Comparison of ENCODE assay signal across 8 cellular contexts in genomic region chr6:98832282-98833100, GRCh38. TPM values are rescaled to one million over a fixed set of nuclear protein-coding genes. Genes with fewer than 3 reads are reported as not detected.
DNase-seq lines count a peak whose midpoint lies in the region; ATAC-seq lines count a peak whose summit lies in the region.

No MANE protein-coding gene starts in this region.

- peaks cover 13% of the 10 kb centered on the region; the same call in 1 of the 2 replicates for H3K9me3 ChIP-seq in SK-N-MC (ENCODE audit: low read depth, low read length)
- H3K9me3 ChIP-seq in neuronal stem cell (replicated peaks in 1 of 2; ENCODE audit: control insufficient read depth in 2 of 2, insufficient read depth in 1 of 2, low read depth in 1 of 2, low read length in 2 of 2), result no peaks in the 10 kb centered on the region

- H4K91ac ChIP-seq in neuronal stem cell (ENCODE audit: low read depth, low read length, poor library complexity), result no peak overlapping the region

- peak; percentile 27 for DNase-seq in activated naive CD4-positive, alpha-beta T cell treated with anti-CD3 and anti-CD28 coated beads for 36 hours
- DNase-seq in activated naive CD4-positive, alpha-beta T cell treated with Interleukin-2 at 50 U/mL for 16 hours, result no peak
- DNase-seq in SK-N-MC (ENCODE audit: low read depth, low spot score) (no peak), fibroblast of peridontal ligament (ENCODE audit: extremely low read depth) (peak; percentile 66), neuronal stem cell (ENCODE audit: low spot score) (peak; percentile 50), GDM1 (lab: John Stamatoyannopoulos, UW) (no peak)

- H3K4ac ChIP-seq in neuronal stem cell (ENCODE audit: low read length), result no peak overlapping the region

- H3K4me3 Mint-ChIP-seq in activated naive CD4-positive, alpha-beta T cell treated with anti-CD3 and anti-CD28 coated beads for 36 hours, result peak overlapping the region; percentile 73

- no peaks in the 10 kb centered on the region for H3K36me3 Mint-ChIP-seq in activated naive CD4-positive, alpha-beta T cell treated with anti-CD3 and anti-CD28 coated beads for 36 hours (ENCODE audit: low read depth)

- no peak overlapping the region for H4K8ac ChIP-seq in neuronal stem cell (ENCODE audit: low read depth, low read length)

- H3K9ac ChIP-seq in SK-N-MC (ENCODE audit: insufficient read length) (peak overlapping the region; percentile 80), neuronal stem cell (ENCODE audit: low read depth, low read length, poor library complexity) (peak overlapping the region; percentile 82)

- CTCF ChIA-PET in activated naive CD4-positive, alpha-beta T cell treated with anti-CD3 and anti-CD28 coated beads for 36 hours (lab: Charles Lee), result interaction anchor here (1.6 kb wide), 1 partner anchor 9 kb away, joined by 4 read pairs; no protein-coding TSS in a partner anchor

- H3K4me1 Mint-ChIP-seq in activated naive CD4-positive, alpha-beta T cell treated with anti-CD3 and anti-CD28 coated beads for 36 hours (ENCODE audit: low read depth), result peaks cover 46% of the 10 kb centered on the region

- H2AK5ac ChIP-seq in neuronal stem cell (ENCODE audit: low read depth, low read length), result no peak overlapping the region

- peak overlapping the region; percentile 76 for H3K27ac ChIP-seq in SK-N-MC
- no peak overlapping the region for H3K27ac ChIP-seq in neuronal stem cell (replicated peaks; ENCODE audit: low read length)

- peak overlapping the region; percentile 2 for H2BK5ac ChIP-seq in neuronal stem cell (ENCODE audit: low read length)

- peak overlapping the region; percentile 68 for H3K23ac ChIP-seq in neuronal stem cell (ENCODE audit: low read depth, low read length, poor library complexity)

- H2BK12ac ChIP-seq in neuronal stem cell (ENCODE audit: low read length), result peak overlapping the region; percentile 91

- peaks cover 11 to 23% of the 10 kb centered on the region in 2 donors for H3K4me1 ChIP-seq in neuronal stem cell (ENCODE audit: control insufficient read depth in 2 of 2, insufficient read depth in 1 of 2, low read depth in 1 of 2, low read length in 2 of 2)

- H3K36me3 ChIP-seq in SK-N-MC (ENCODE audit: insufficient read depth, low read length) (peaks cover 21% of the 10 kb centered on the region), neuronal stem cell (replicated peaks in 1 of 2; ENCODE audit: control insufficient read depth in 2 of 2, insufficient read depth in 2 of 2, low read length in 2 of 2) (peaks cover 0 to 24% of the 10 kb centered on the region in 2 donors)

- H2AFZ ChIP-seq in neuronal stem cell (ENCODE audit: low read length), result no peak overlapping the region

- peaks cover 0 to 48% (median 5%) of the 10 kb centered on the region in 3 experiments for H3K27me3 ChIP-seq in neuronal stem cell (ENCODE audit: control insufficient read depth in 3 of 3, insufficient read depth in 3 of 3, low read depth in 1 of 3, low read length in 3 of 3)

- no peaks in the 10 kb centered on the region for H3K9me3 Mint-ChIP-seq in activated naive CD4-positive, alpha-beta T cell treated with anti-CD3 and anti-CD28 coated beads for 36 hours

- peaks cover 72% of the 10 kb centered on the region for H3K27me3 Mint-ChIP-seq in activated naive CD4-positive, alpha-beta T cell treated with anti-CD3 and anti-CD28 coated beads for 36 hours (ENCODE audit: low read depth)

- intact Hi-C loops in activated naive CD4-positive, alpha-beta T cell treated with anti-CD3 and anti-CD28 coated beads for 36 hours (cut with micrococcal nuclease), result loop anchor here (1.0 to 10.0 kb wide), 5 partner anchors 287 to 1935 kb away; partner anchors contain the start of genes KLHL32, MMS22L and NDUFAF4

- H3K79me1 ChIP-seq in neuronal stem cell (ENCODE audit: low read depth, low read length), result peaks cover 8% of the 10 kb centered on the region

- peak overlapping the region; percentile 63 for H3K14ac ChIP-seq in neuronal stem cell (ENCODE audit: low read length)

- H3K27ac Mint-ChIP-seq in activated naive CD4-positive, alpha-beta T cell treated with anti-CD3 and anti-CD28 coated beads for 36 hours, result no peak overlapping the region

- H3K4me3 ChIP-seq in SK-N-MC, result peak overlapping the region; percentile 79
- H3K4me3 ChIP-seq in neuronal stem cell (ENCODE audit: low read length in 2 of 2), result peak overlapping the region; percentile 61 to 92

- H3K4me2 ChIP-seq in neuronal stem cell (ENCODE audit: insufficient read depth, low read length, poor library complexity, severe bottlenecking), result peak overlapping the region; percentile 94

- no CpG with 5 or more reads among the region's 61 CpGs for WGBS in neuronal stem cell (ENCODE audit: extremely low coverage in 2 of 2, insufficient read length in 2 of 2, insufficient replicate concordance in 1 of 2), 2 donors

- ATAC-seq in GM19467 (IDR thresholded peaks at IDR 0.05; ENCODE audit: unreplicated experiment) (no peak), GM19351 (IDR thresholded peaks at IDR 0.05; ENCODE audit: unreplicated experiment) (no peak)

- peak overlapping the region; percentile 39 for H2BK120ac ChIP-seq in neuronal stem cell (ENCODE audit: low read depth, low read length)

- H2BK15ac ChIP-seq in neuronal stem cell (ENCODE audit: low read length), result peak overlapping the region; percentile 55

- H3K18ac ChIP-seq in neuronal stem cell (ENCODE audit: low read length), result peak overlapping the region; percentile 91

RNA-seq across cellular contexts. Expression of gene POU3F2, which starts 1.9 kb away (rescaled TPM):
- total RNA-seq in activated naive CD4-positive, alpha-beta T cell treated with anti-CD3 and anti-CD28 coated beads for 36 hours, result not detected
- 11.3 TPM for polyA plus RNA-seq in neuronal stem cell (2013, experiment 1 of 2)
- 12.1 TPM for polyA plus RNA-seq in neuronal stem cell (2013, experiment 2 of 2)

Comparison
In these comparisons a context has a peak if more than half of its experiments do, and no peak if none do; other contexts are left out.
1. DNase-seq: peak in activated naive CD4-positive, alpha-beta T cell treated with anti-CD3 and anti-CD28 coated beads for 36 hours (single experiment), fibroblast of peridontal ligament (single experiment) and neuronal stem cell (single experiment); none in activated naive CD4-positive, alpha-beta T cell treated with Interleukin-2 at 50 U/mL for 16 hours (single experiment), SK-N-MC (single experiment) and GDM1 (single experiment).